Comparison of ENCODE assay signal across 10 cellular contexts in the genomic region with DNA sequence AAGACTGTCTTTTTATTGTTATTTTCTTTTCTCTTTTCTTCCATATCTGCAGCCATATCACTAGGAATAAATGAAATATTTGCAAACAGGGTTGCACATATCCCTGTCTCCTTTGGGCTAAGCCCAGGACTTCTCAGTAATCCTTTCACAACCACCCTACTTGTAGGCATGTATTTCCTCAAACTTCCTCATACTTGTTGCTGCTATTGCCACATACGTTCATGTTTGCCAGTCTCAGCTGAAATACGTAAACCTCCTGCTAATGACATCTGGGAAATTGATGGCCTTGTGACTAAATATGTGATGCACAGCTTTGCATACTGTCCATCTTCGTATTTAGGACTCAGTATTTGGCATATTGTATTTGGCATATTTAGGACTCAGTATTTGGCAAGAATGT.
DNase-seq lines count a peak whose midpoint lies in the region; ATAC-seq and TF ChIP-seq lines count a peak whose summit lies in the region.
"Had no signal": no experiment of that assay in that cellular context is flagged by ENCODE, and none has a peak within 500 bp of the region (broad histone marks: within the 10 kb centered on the region; RNA-seq: fewer than 3 reads in every experiment).

No MANE protein-coding gene starts in this region.

- TF ChIP-seq EP300 in gastroesophageal sphincter (IDR thresholded peaks at IDR 0.05) (no peak), upper lobe of left lung (IDR thresholded peaks at IDR 0.05) (peak in 2 of 4 donors; percentile 62 to 86)

- TF ChIP-seq POLR2A in gastroesophageal sphincter (IDR thresholded peaks at IDR 0.05) (no peak), upper lobe of left lung (IDR thresholded peaks at IDR 0.05) (no peak)

- no TSS peak for BruUV-seq in A673 (replicated peaks; lab: Mats Ljungman, UMichigan)

- DNase-seq in Right ventricle myocardium superior (no peak), Right ventricle myocardium inferior (ENCODE audit: missing footprints) (no peak), RWPE2 (ENCODE audit: low spot score) (no peak), upper lobe of left lung (peak in 1 of 2 donors; percentile 45), A673 (ENCODE audit: low spot score) (no peak), globus pallidus (ENCODE audit: low spot score) (no peak), GM19238 (ENCODE audit: insufficient read length, low spot score) (no peak)
- DNase-seq: NCI-H1694 had no signal

- ATAC-seq in Right ventricle myocardium superior (ENCODE audit: poor library complexity), result peak; percentile 39
- no peak for ATAC-seq in Right ventricle myocardium inferior
- peak; percentile 85 for ATAC-seq in RWPE2 (ENCODE audit: low read depth)
- peak; percentile 75 for ATAC-seq in gastroesophageal sphincter
- ATAC-seq in upper lobe of left lung (ENCODE audit: low FRiP score in 2 of 2), result peak; percentile 77 to 82
- ATAC-seq: activated naive CD4-positive, alpha-beta T cell treated with anti-CD3 and anti-CD28 coated beads, Interleukin-2, amount 50 U/mL, for 72 hours had no signal

- CTCF ChIA-PET in A673 (lab: Charles Lee), result no interaction called here

- no peak overlapping the region for H3K4me3 ChIP-seq in RWPE2 (ENCODE audit: severe bottlenecking)
- H3K4me3 ChIP-seq in gastroesophageal sphincter, result no peak overlapping the region
- no peak overlapping the region for H3K4me3 ChIP-seq in upper lobe of left lung
- no peak overlapping the region for H3K4me3 ChIP-seq in A673 (ENCODE audit: low read depth, low read length, poor library complexity, severe bottlenecking)

- H3K36me3 ChIP-seq in RWPE2 (ENCODE audit: low read depth) (no peaks in the 10 kb centered on the region), gastroesophageal sphincter (no peaks in the 10 kb centered on the region), upper lobe of left lung (no peaks in the 10 kb centered on the region), A673 (ENCODE audit: insufficient read depth, low read length, poor library complexity, severe bottlenecking) (no peaks in the 10 kb centered on the region)

- H3K9me3 ChIP-seq in RWPE2 (ENCODE audit: severe bottlenecking) (no peaks in the 10 kb centered on the region), gastroesophageal sphincter (no peaks in the 10 kb centered on the region), upper lobe of left lung (no peaks in the 10 kb centered on the region), A673 (ENCODE audit: low read depth, low read length, poor library complexity, severe bottlenecking) (no peaks in the 10 kb centered on the region)

- TF ChIP-seq CTCF in RWPE2 (IDR thresholded peaks at IDR 0.05; ENCODE audit: poor library complexity, severe bottlenecking) (no peak), gastroesophageal sphincter (IDR thresholded peaks at IDR 0.05) (no peak), upper lobe of left lung (IDR thresholded peaks at IDR 0.05) (no peak), A673 (conservative IDR thresholded peaks at IDR 0.05; ENCODE audit: low read depth, low read length) (no peak)

- H3K27me3 ChIP-seq in RWPE2 (ENCODE audit: insufficient read depth, poor library complexity, severe bottlenecking), result no peaks in the 10 kb centered on the region
- no peaks in the 10 kb centered on the region for H3K27me3 ChIP-seq in gastroesophageal sphincter
- no peaks in the 10 kb centered on the region for H3K27me3 ChIP-seq in upper lobe of left lung
- H3K27me3 ChIP-seq in A673 (replicated peaks; ENCODE audit: insufficient read depth, low read depth, low read length, poor library complexity), result no peaks in the 10 kb centered on the region

- H3K27ac ChIP-seq in RWPE2 (ENCODE audit: poor library complexity, severe bottlenecking) (no peak overlapping the region), gastroesophageal sphincter (no peak overlapping the region), upper lobe of left lung (no peak overlapping the region), A673 (ENCODE audit: low read depth, low read length, poor library complexity, severe bottlenecking) (no peak overlapping the region)

- WGBS in gastroesophageal sphincter (ENCODE audit: low coverage in 1 of 2), 2 donors, result 32 to 61% methylated on average over 3 of the region's 3 CpGs
- WGBS in upper lobe of left lung, 2 donors, result 12 to 18% methylated on average over 3 of the region's 3 CpGs

- H3K4me1 ChIP-seq in RWPE2 (ENCODE audit: insufficient read depth, poor library complexity, severe bottlenecking) (peaks cover 20% of the 10 kb centered on the region), gastroesophageal sphincter (no peaks in the 10 kb centered on the region), upper lobe of left lung (peaks cover 0 to 20% (median 5%) of the 10 kb centered on the region in 4 donors), A673 (ENCODE audit: insufficient read depth, low read length, poor library complexity, severe bottlenecking) (no peaks in the 10 kb centered on the region)

- POLR2A ChIA-PET in A673 (lab: Charles Lee; ENCODE audit: low non-redundant PET), result interaction anchor here (0.6 kb wide), 1 partner anchor 12 kb away, joined by 3 read pairs; no protein-coding TSS in a partner anchor

- intact Hi-C loops in Right ventricle myocardium superior (cut with DNase I) (no loop called here), Right ventricle myocardium inferior (cut with DNase I) (no loop called here), A673 (cut with micrococcal nuclease; ENCODE audit: unreplicated experiment) (no loop called here)
